ENCODE assay signal across 1 cellular context in the genomic region with DNA sequence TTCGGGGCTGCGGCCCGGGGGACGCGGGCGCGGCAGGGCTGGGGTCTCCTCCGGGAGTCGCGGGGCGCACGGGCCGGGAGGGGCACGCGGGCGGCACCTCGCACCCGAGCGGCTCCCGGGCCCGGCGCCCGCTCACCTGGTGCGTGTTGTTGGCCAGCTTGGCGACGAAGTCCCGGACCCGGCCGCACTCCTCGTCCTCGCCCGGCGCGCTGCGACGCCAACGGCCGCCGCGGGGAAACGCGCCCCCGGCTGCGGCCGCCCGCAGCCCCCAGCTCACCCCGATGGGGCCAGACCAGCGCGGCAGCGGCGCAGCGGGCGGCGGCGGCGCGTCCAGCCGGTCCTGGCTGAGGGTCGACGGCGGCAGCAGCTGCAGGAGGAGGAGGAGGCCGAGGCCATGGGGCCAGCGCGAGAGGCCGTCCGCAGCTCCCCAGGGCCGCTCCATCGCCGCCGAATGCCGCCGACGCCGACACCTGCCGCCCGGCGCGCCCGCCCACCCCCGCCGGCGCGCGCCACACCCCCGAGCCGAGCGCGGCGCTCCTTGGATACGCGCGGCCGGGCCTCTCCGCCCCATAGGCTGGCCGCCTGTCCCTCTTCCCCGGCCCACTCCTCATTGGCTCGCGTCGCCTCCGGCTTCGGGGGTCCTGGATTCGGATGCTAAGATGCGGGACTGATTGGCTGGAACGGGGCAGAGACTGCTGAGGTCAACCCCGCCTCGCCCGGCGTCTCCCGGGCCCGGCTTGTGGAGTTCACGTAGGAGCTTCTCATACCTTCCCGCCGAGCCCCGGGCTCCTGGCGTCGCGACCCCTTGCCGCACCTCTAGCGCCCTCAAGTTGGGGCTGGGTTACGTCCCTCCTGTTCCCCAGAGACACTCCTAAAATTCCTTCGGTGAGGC.
TF ChIP-seq lines count a peak whose summit lies in the region.

Gene SORT1 (minus strand): TSS at position 468 of the 892 bp plus-strand sequence. CDS start 26 bp downstream, at position 442.

TF ChIP-seq in Ishikawa, 13 proteins besides CTCF, POLR2A, EP300 and RAD21 (continued from another document):
- TF ChIP-seq USF1 (IDR thresholded peaks at IDR 0.05) (no peak), YY1 (IDR thresholded peaks at IDR 0.05; ENCODE audit: low read depth) (peak; percentile 39; the same call in 1 of the 2 replicates), CEBPB (IDR thresholded peaks at IDR 0.05) (no peak), EGR1 (IDR thresholded peaks at IDR 0.05) (no peak), ZBTB7A (IDR thresholded peaks at IDR 0.05; ENCODE audit: low read depth) (0 out of 2 replicates have a peak, but pooled peaks have one; percentile 65), NFIC (IDR thresholded peaks at IDR 0.05) (no peak)
